In genomic region chr14:55438066-55438683, GRCh38 we compare ENCODE assay signal across 8 cellular contexts. TPM values are rescaled to one million over a fixed set of nuclear protein-coding genes. Genes with fewer than 3 reads are reported as not detected.
DNase-seq lines count a peak whose midpoint lies in the region; ATAC-seq, FAIRE-seq and TF ChIP-seq lines count a peak whose summit lies in the region.

No MANE protein-coding gene starts in this region.

- H3K4me2 ChIP-seq in KMS-11 = no peak overlapping the region
- peak overlapping the region; percentile 43 for H3K4me2 ChIP-seq in PC-3 (ENCODE audit: low read length)

- H3K9me2 ChIP-seq in PC-3 (replicated peaks; ENCODE audit: low read length) = no peaks in the 10 kb centered on the region

- peak; percentile 73 for ATAC-seq in PC-3
- peak in 3 of 4 donors; percentile 74 to 82 (median 75) for ATAC-seq in pancreas
- no peak for ATAC-seq in HG02981 (IDR thresholded peaks at IDR 0.05; ENCODE audit: unreplicated experiment)
- no peak for ATAC-seq in HG03097 (IDR thresholded peaks at IDR 0.05; ENCODE audit: low FRiP score, unreplicated experiment)
- ATAC-seq in GM21367 (IDR thresholded peaks at IDR 0.05; ENCODE audit: unreplicated experiment) = no peak

- TF ChIP-seq CTCF in KMS-11 (conservative IDR thresholded peaks at IDR 0.05; ENCODE audit: low read depth, low read length) (peak; percentile 20; the same call in 1 of the 2 replicates), PC-3 (conservative IDR thresholded peaks at IDR 0.05; ENCODE audit: low read depth, low read length) (peak; percentile 99), epithelial cell of proximal tubule (conservative IDR thresholded peaks at IDR 0.05; ENCODE audit: low read depth, low read length) (peak; percentile 72), pancreas (IDR thresholded peaks at IDR 0.05) (peak; percentile 16 to 29 (median 28))

- no peaks in the 10 kb centered on the region for H4K20me1 ChIP-seq in KMS-11 (ENCODE audit: insufficient read depth)
- no peaks in the 10 kb centered on the region for H4K20me1 ChIP-seq in PC-3 (ENCODE audit: low read length)

- intact Hi-C loops in PC-3 (cut with micrococcal nuclease) = loop anchor here (1.0 to 10.0 kb wide), 5 partner anchors 268 to 1036 kb away; no protein-coding TSS in a partner anchor
- intact Hi-C loops in pancreas (cut with DNase I) = loop anchor here in 1 of 3 donors (10.0 kb wide), 1 partner anchor 1037 kb away; no protein-coding TSS in a partner anchor

- H3K4me1 ChIP-seq in KMS-11 (ENCODE audit: low read depth, poor library complexity, severe bottlenecking) = no peaks in the 10 kb centered on the region
- H3K4me1 ChIP-seq in PC-3 (ENCODE audit: insufficient read depth, low read length) = peaks cover 21% of the 10 kb centered on the region
- no peaks in the 10 kb centered on the region for H3K4me1 ChIP-seq in pancreas

- no peaks in the 10 kb centered on the region for H3K79me2 ChIP-seq in KMS-11 (ENCODE audit: insufficient read depth, low read depth)
- H3K79me2 ChIP-seq in PC-3 (ENCODE audit: low read length) = no peaks in the 10 kb centered on the region

- no peak overlapping the region for H3K27ac ChIP-seq in KMS-11
- H3K27ac ChIP-seq in PC-3 (ENCODE audit: low read length) = no peak overlapping the region
- no peak overlapping the region for H3K27ac ChIP-seq in pancreas

- no peaks in the 10 kb centered on the region for H3K36me3 ChIP-seq in KMS-11 (ENCODE audit: insufficient read depth)
- no peaks in the 10 kb centered on the region for H3K36me3 ChIP-seq in PC-3 (ENCODE audit: low read depth, low read length)
- H3K36me3 ChIP-seq in pancreas = no peaks in the 10 kb centered on the region

- no TSS peak for BruUV-seq in PC-3 (replicated peaks; lab: Mats Ljungman, UMichigan)

- H3F3A ChIP-seq in PC-3 (ENCODE audit: low read length, unreplicated experiment) = no peaks in the 10 kb centered on the region

- no peaks in the 10 kb centered on the region for H3K9me3 ChIP-seq in PC-3 (ENCODE audit: low read length)
- H3K9me3 ChIP-seq in pancreas = no peaks in the 10 kb centered on the region

- FAIRE-seq in pancreas (lab: Jason Lieb, UNC) = no peak

- CTCF ChIA-PET in PC-3 (lab: Charles Lee) = interaction anchor here (0.6 to 1.3 kb wide), 20 partner anchors 9 to 1036 kb away, joined by 3 to 14 read pairs (median 4); partner anchors contain the start of gene FBXO34

- H2AFZ ChIP-seq in KMS-11 (ENCODE audit: low read depth) (no peak overlapping the region), PC-3 (ENCODE audit: low read length) (peak overlapping the region; percentile 6; the same call in 1 of the 2 replicates)

- H3K9ac ChIP-seq in KMS-11 = no peak overlapping the region
- H3K9ac ChIP-seq in PC-3 (ENCODE audit: low read length) = no peak overlapping the region

- 44 to 47% methylated on average over 10 of the region's 10 CpGs for WGBS in pancreas, 2 donors

- no peaks in the 10 kb centered on the region for H3K27me3 ChIP-seq in KMS-11 (ENCODE audit: insufficient read depth, low read depth)
- H3K27me3 ChIP-seq in PC-3 (ENCODE audit: low read length) = no peaks in the 10 kb centered on the region
- no peaks in the 10 kb centered on the region for H3K27me3 ChIP-seq in pancreas

- peak; percentile 57 for DNase-seq in GM03348 (ENCODE audit: low spot score)
- peak; percentile 92 for DNase-seq in PC-3
- no peak for DNase-seq in epithelial cell of proximal tubule (ENCODE audit: low read depth)
- DNase-seq in pancreas = no peak

- POLR2A ChIA-PET in PC-3 (lab: Charles Lee; ENCODE audit: unreplicated experiment) = interaction anchor here (0.6 kb wide), 1 partner anchor 302 kb away, joined by 5 read pairs; no protein-coding TSS in a partner anchor

- H3K4me3 ChIP-seq in KMS-11 (IDR thresholded peaks at IDR 0.05; ENCODE audit: insufficient read depth, low read depth, low read length) (no peak overlapping the region), PC-3 (ENCODE audit: low read length) (no peak overlapping the region), epithelial cell of proximal tubule (ENCODE audit: low read depth, low read length) (no peak overlapping the region), pancreas (no peak overlapping the region)

RNA-seq across cellular contexts. Expression of gene TBPL2, which starts 2.2 kb away (rescaled TPM):
- not detected in 2 replicates for total RNA-seq in PC-3 (2014; rRNA removed)
- not detected in 2 replicates for total RNA-seq in epithelial cell of proximal tubule
- not detected for total RNA-seq in pancreas
- polyA plus RNA-seq in pancreas = not detected

RNA-seq across cellular contexts. Expression of gene ATG14, which starts 26.5 kb away (rescaled TPM):
- total RNA-seq in PC-3 (2014; rRNA removed) = 20.2 and 22.5 TPM in 2 replicates
- 5.0 and 5.1 TPM in 2 replicates for total RNA-seq in epithelial cell of proximal tubule
- total RNA-seq in pancreas = 1 to 10 TPM; 3.0 to 5.6 (median 4.2) TPM
- polyA plus RNA-seq in pancreas = 1 to 10 TPM; 5.4 to 8.1 TPM

Comparison
In these comparisons a context has a peak if more than half of its experiments do, and no peak if none do; other contexts are left out.
1. DNase-seq: peak in GM03348 (single experiment) and PC-3 (single experiment); none in epithelial cell of proximal tubule (single experiment) and pancreas (0 of 6).
2. CTCF ChIP-seq: peak in every context shown above with its lines; median percentile 99 in PC-3; 72 in epithelial cell of proximal tubule; 28 in pancreas; 20 in KMS-11.
3. ATAC-seq: peak in PC-3 (single experiment) and pancreas (3 of 4); none in HG02981 (single experiment), HG03097 (single experiment) and GM21367 (single experiment).